8 cellular contexts compared by ENCODE assay signal in the genomic region with DNA sequence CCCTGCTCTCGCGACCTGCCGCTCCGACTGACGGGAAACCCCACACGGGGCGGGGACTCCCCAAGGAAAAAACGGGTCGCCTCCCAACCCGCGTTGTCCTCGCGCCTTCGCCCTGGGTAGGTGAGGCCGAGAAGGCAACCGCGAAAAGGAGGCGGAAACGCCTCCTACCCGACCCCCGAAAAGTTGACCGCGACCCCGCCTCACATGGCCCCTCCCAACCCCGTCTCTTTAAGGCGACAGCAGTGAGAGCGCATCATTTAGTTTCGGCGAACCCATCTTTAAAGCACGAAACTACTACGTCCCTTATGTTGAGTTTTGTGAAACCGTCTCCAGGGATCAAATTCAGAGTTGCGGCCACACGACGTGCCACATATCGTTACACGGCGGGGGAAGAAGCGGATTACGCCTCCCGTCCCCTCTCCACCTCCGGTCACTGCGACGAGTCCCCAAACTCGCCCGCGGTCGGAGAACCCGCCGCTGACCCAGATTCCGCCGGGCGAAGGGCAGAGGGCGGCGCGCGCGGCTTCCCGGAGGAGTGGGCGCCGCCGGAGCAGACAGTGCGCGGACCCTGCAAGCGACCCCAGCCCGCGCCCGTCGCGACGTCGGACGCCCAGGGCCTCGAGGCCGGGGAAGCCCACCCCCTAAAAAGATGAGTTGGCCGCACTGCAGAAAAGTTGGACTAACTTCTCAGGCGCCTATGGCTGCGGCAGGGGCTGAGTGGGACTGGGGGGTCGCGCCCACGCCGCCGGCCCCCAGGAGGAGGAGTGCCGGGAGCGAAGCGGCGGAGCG. TPM values are rescaled to one million over a fixed set of nuclear protein-coding genes. Genes with fewer than 3 reads are reported as not detected.
DNase-seq lines count a peak whose midpoint lies in the region; ATAC-seq and TF ChIP-seq lines count a peak whose summit lies in the region.

No MANE protein-coding gene starts in this region.

- H2AFZ ChIP-seq in neuron (ENCODE audit: low read depth, low read length), result peak overlapping the region; percentile 80

- H3K27ac ChIP-seq in RWPE2 (ENCODE audit: poor library complexity, severe bottlenecking) (peak overlapping the region; percentile 79), subcutaneous abdominal adipose tissue (ENCODE audit: low read depth, low read length) (peak overlapping the region; percentile 94)

- no peaks in the 10 kb centered on the region for H3K27me3 ChIP-seq in RWPE2 (ENCODE audit: insufficient read depth, poor library complexity, severe bottlenecking)
- H3K27me3 ChIP-seq in neuron (ENCODE audit: insufficient read depth, low read length), result no peaks in the 10 kb centered on the region
- no peaks in the 10 kb centered on the region for H3K27me3 ChIP-seq in subcutaneous abdominal adipose tissue (ENCODE audit: control insufficient read depth in 5 of 5, insufficient read depth in 4 of 5, low read length in 5 of 5)

- H3K36me3 ChIP-seq in RWPE2 (ENCODE audit: low read depth) (peaks cover 19% of the 10 kb centered on the region), neuron (ENCODE audit: insufficient read depth, low read length) (peaks cover 7% of the 10 kb centered on the region), subcutaneous abdominal adipose tissue (ENCODE audit: control insufficient read depth in 5 of 5, insufficient read depth in 5 of 5, low read length in 5 of 5) (peaks cover 0 to 3% (median 0%) of the 10 kb centered on the region in 5 donors)

- no peaks in the 10 kb centered on the region for H3K9me3 ChIP-seq in RWPE2 (ENCODE audit: severe bottlenecking)
- H3K9me3 ChIP-seq in neuron (ENCODE audit: low read length), result no peaks in the 10 kb centered on the region
- no peaks in the 10 kb centered on the region for H3K9me3 ChIP-seq in subcutaneous abdominal adipose tissue (ENCODE audit: control insufficient read depth in 5 of 5, low read length in 5 of 5)

- ATAC-seq in GM19467 (IDR thresholded peaks at IDR 0.05; ENCODE audit: unreplicated experiment), result peak; percentile 45
- ATAC-seq in RWPE2 (ENCODE audit: low read depth), result peak; percentile 37

- peak; percentile 8 for TF ChIP-seq CTCF in RWPE2 (IDR thresholded peaks at IDR 0.05; ENCODE audit: poor library complexity, severe bottlenecking)
- TF ChIP-seq CTCF in foreskin fibroblast (IDR thresholded peaks at IDR 0.05; ENCODE audit: low read depth, low read length), result no peak

- H3K9ac ChIP-seq in subcutaneous abdominal adipose tissue (ENCODE audit: low read length in 5 of 5), result peak overlapping the region; percentile 80 to 96 (median 90)

- H3K4me3 ChIP-seq in RWPE2 (ENCODE audit: severe bottlenecking) (peak overlapping the region; percentile 67), foreskin fibroblast (ENCODE audit: low read depth in 1 of 2, low read length in 2 of 2) (peak overlapping the region; percentile 75 to 85), neuron (ENCODE audit: low read length) (peak overlapping the region; percentile 94), subcutaneous abdominal adipose tissue (ENCODE audit: low read depth in 1 of 5, low read length in 5 of 5) (peak overlapping the region; percentile 89 to 95 (median 94))

- DNase-seq in COLO829 (ENCODE audit: low spot score), result peak; percentile 83
- peak; percentile 77 for DNase-seq in HT1080 (ENCODE audit: low read depth)
- peak; percentile 77 for DNase-seq in RWPE2 (ENCODE audit: low spot score)
- peak; percentile 88 for DNase-seq in activated T-helper 9 cell treated with anti-CD3 and anti-CD28 coated beads, Interleukin-2, amount 50 U/mL, for 16 hours (ENCODE audit: low read depth)
- peak; percentile 77 to 90 for DNase-seq in foreskin fibroblast

- H3K4me1 ChIP-seq in RWPE2 (ENCODE audit: insufficient read depth, poor library complexity, severe bottlenecking) (peaks cover 6% of the 10 kb centered on the region), neuron (ENCODE audit: insufficient read depth, low read length) (peaks cover 12% of the 10 kb centered on the region), subcutaneous abdominal adipose tissue (ENCODE audit: control insufficient read depth in 5 of 5, insufficient read depth in 5 of 5, low read length in 5 of 5) (peaks cover 0 to 32% (median 23%) of the 10 kb centered on the region in 5 donors)

RNA-seq across cellular contexts. Expression of gene ANP32E, which starts 1.1 kb away (rescaled TPM):
- 24.4 and 37.7 TPM in 2 replicates for total RNA-seq in HT1080 (2014; rRNA removed; shearing (Covaris generic))
- 59.0 and 69.0 TPM in 2 replicates for polyA plus RNA-seq in HT1080 (2015; cell fraction: cytosol; rRNA removed)
- 46.5 and 48.7 TPM in 2 replicates for polyA plus RNA-seq in HT1080 (2015; cell fraction: nucleus; rRNA removed)

RNA-seq across cellular contexts. Expression of gene CA14, which starts 22.7 kb away (rescaled TPM):
- total RNA-seq in HT1080 (2014; rRNA removed; shearing (Covaris generic)), result not detected in 2 replicates
- not detected in 2 replicates for polyA plus RNA-seq in HT1080 (2015; cell fraction: cytosol; rRNA removed)
- polyA plus RNA-seq in HT1080 (2015; cell fraction: nucleus; rRNA removed), result 0.22 TPM in 1 of 2 replicates, not detected in the other

RNA-seq across cellular contexts. Expression of gene APH1A, which starts 34.0 kb away (rescaled TPM):
- total RNA-seq in HT1080 (2014; rRNA removed; shearing (Covaris generic)), result 134 and 160 TPM in 2 replicates
- 126 and 132 TPM in 2 replicates for polyA plus RNA-seq in HT1080 (2015; cell fraction: cytosol; rRNA removed)
- 81.9 and 82.2 TPM in 2 replicates for polyA plus RNA-seq in HT1080 (2015; cell fraction: nucleus; rRNA removed)

RNA-seq across cellular contexts. Expression of gene C1orf54, which starts 37.7 kb away (rescaled TPM):
- 0.47 and 0.84 TPM in 2 replicates for total RNA-seq in HT1080 (2014; rRNA removed; shearing (Covaris generic))
- 1.5 and 3.8 TPM in 2 replicates for polyA plus RNA-seq in HT1080 (2015; cell fraction: cytosol; rRNA removed)
- polyA plus RNA-seq in HT1080 (2015; cell fraction: nucleus; rRNA removed), result 0.22 and 0.88 TPM in 2 replicates

RNA-seq across cellular contexts. Expression of gene CIART, which starts 47.5 kb away (rescaled TPM):
- 3.2 and 5.7 TPM in 2 replicates for total RNA-seq in HT1080 (2014; rRNA removed; shearing (Covaris generic))
- 5.4 and 8.0 TPM in 2 replicates for polyA plus RNA-seq in HT1080 (2015; cell fraction: cytosol; rRNA removed)
- polyA plus RNA-seq in HT1080 (2015; cell fraction: nucleus; rRNA removed), result 13.3 and 14.5 TPM in 2 replicates

Comparison
In these comparisons a context has a peak if more than half of its experiments do, and no peak if none do; other contexts are left out.
1. Peak in every context shown above with its lines: DNase-seq, ATAC-seq, H3K4me3 ChIP-seq and H3K27ac ChIP-seq.